In genomic region chr18:56709463-56709862, GRCh38 we compare ENCODE assay signal across 7 cellular contexts. TPM values are rescaled to one million over a fixed set of nuclear protein-coding genes. Genes with fewer than 3 reads are reported as not detected.
A peak's percentile ranks its signal among the peaks of the same experiment; 100 is the strongest.
DNase-seq lines count a peak whose midpoint lies in the region; ATAC-seq, FAIRE-seq and TF ChIP-seq lines count a peak whose summit lies in the region.

No MANE protein-coding gene starts in this region.

- H3K4me1 ChIP-seq in GM12878 (ENCODE audit: control insufficient read depth, insufficient read depth, low read length): no peaks in the 10 kb centered on the region
- H3K4me1 ChIP-seq in naive thymus-derived CD4-positive, alpha-beta T cell (ENCODE audit: control insufficient read depth in 2 of 2, insufficient read depth in 2 of 2, low read length in 2 of 2): no peaks in the 10 kb centered on the region

- TF ChIP-seq RAD21 in GM12878 (IDR thresholded peaks at IDR 0.05; ENCODE audit: insufficient read depth, low read depth, low read length): peak; percentile 42; the same call in 1 of the 2 replicates

- H3K36me3 Mint-ChIP-seq in naive thymus-derived CD4-positive, alpha-beta T cell: peaks cover 0 to 14% (median 3%) of the 10 kb centered on the region in 5 donors

- WGBS in GM12878 (ENCODE audit: insufficient coverage, insufficient replicate concordance, low lambda C conversion rate, missing lambda C conversion rate): 0% methylated on average over 2 of the region's 2 CpGs

- H3K36me3 ChIP-seq in GM12878 (ENCODE audit: control insufficient read depth in 2 of 2, insufficient read depth in 2 of 2, low read length in 1 of 2): no peaks in the 10 kb centered on the region
- no peaks in the 10 kb centered on the region for H3K36me3 ChIP-seq in naive thymus-derived CD4-positive, alpha-beta T cell (ENCODE audit: control insufficient read depth in 2 of 3, insufficient read depth in 3 of 3, low read length in 3 of 3)

- intact Hi-C loops in GM12878 (cut with micrococcal nuclease; ENCODE audit: unreplicated experiment): loop anchor here (2.0 kb wide), 1 partner anchor 71 kb away; the partner anchor contains the start of gene TXNL1
- intact Hi-C loops in naive thymus-derived CD4-positive, alpha-beta T cell (cut with micrococcal nuclease): loop anchor here (1.0 to 10.0 kb wide), 5 partner anchors 58 to 1475 kb away; partner anchors contain the start of genes TXNL1 (in 2 of the 2) and WDR7 (in 2 of the 2)

- H2AFZ ChIP-seq in GM12878 (ENCODE audit: control insufficient read depth, low read depth, low read length): no peak overlapping the region

- POLR2A ChIA-PET in GM12878 (lab: Charles Lee): no interaction called here
- POLR2A ChIA-PET in naive thymus-derived CD4-positive, alpha-beta T cell (lab: Charles Lee): interaction anchor here (1.0 kb wide), 1 partner anchor 70 kb away, joined by 4 read pairs; no protein-coding TSS in a partner anchor

- peak; percentile 33 to 55; a peak in 2 of 4 replicates for TF ChIP-seq EP300 in GM12878 (IDR thresholded peaks at IDR 0.05; ENCODE audit: borderline replicate concordance in 1 of 2, control insufficient read depth in 1 of 2, low read depth in 2 of 2, low read length in 2 of 2)

- TF ChIP-seq POLR2A in GM12878 (IDR thresholded peaks at IDR 0.05; ENCODE audit: low read depth, low read length): no peak

- DNase-seq in ELR (ENCODE audit: low read depth) (peak; percentile 94), NOMO-1 treated with dmso at 0.1 percent for 144 hours (lab: John Stamatoyannopoulos, UW; ENCODE audit: unreplicated experiment) (peak; percentile 9), GM12878 (ENCODE audit: low read depth, low spot score) (peak; percentile 46), NCI-H2081 treated with DMSO at 0.1 percent for 48 hours (lab: John Stamatoyannopoulos, UW) (no peak)
- peak in 7 of 9 donors; percentile 18 to 56 (median 48) for DNase-seq in naive thymus-derived CD4-positive, alpha-beta T cell

- no peak overlapping the region for H3K4me3 Mint-ChIP-seq in naive thymus-derived CD4-positive, alpha-beta T cell

- no peak overlapping the region for H3K4me2 ChIP-seq in GM12878 (ENCODE audit: control insufficient read depth, insufficient read depth)

- H4K20me1 ChIP-seq in GM12878 (ENCODE audit: control insufficient read depth, insufficient read depth): no peaks in the 10 kb centered on the region

- in situ Hi-C loops in GM12878 (cut with MboI): no loop called here

- RAD21 ChIA-PET in GM12878 (lab: Charles Lee; ENCODE audit: unreplicated experiment): interaction anchor here (1.0 to 3.7 kb wide), 4 partner anchors 7 to 133 kb away, joined by 3 to 18 read pairs (median 10); partner anchors contain the start of gene TXNL1

- peaks cover 0 to 13% (median 4%) of the 10 kb centered on the region in 7 donors for H3K4me1 Mint-ChIP-seq in naive thymus-derived CD4-positive, alpha-beta T cell

- H3K4me3 ChIP-seq in GM12878: no peak overlapping the region
- H3K4me3 ChIP-seq in naive thymus-derived CD4-positive, alpha-beta T cell (ENCODE audit: low read length): no peak overlapping the region

- FAIRE-seq in GM12878 (lab: Jason Lieb, UNC): peak; percentile 27

- H3K9me3 Mint-ChIP-seq in naive thymus-derived CD4-positive, alpha-beta T cell: no peaks in the 10 kb centered on the region

- BruUV-seq in GM12878 (replicated peaks; lab: Mats Ljungman, UMichigan): no TSS peak

- peak; percentile 57 for ATAC-seq in GM19324 (IDR thresholded peaks at IDR 0.05; ENCODE audit: low FRiP score, unreplicated experiment)
- peak; percentile 96 for ATAC-seq in HG03135 (IDR thresholded peaks at IDR 0.05; ENCODE audit: unreplicated experiment)
- ATAC-seq in GM12878: peak; percentile 100
- ATAC-seq in naive thymus-derived CD4-positive, alpha-beta T cell: peak; percentile 100

- SMC1A ChIA-PET in GM12878 (lab: Charles Lee; ENCODE audit: uncharacterized antibody, unreplicated experiment): interaction anchor here (0.6 to 1.3 kb wide), 10 partner anchors 8 to 309 kb away, joined by 3 to 9 read pairs (median 4); partner anchors contain the start of genes TXNL1 and WDR7

- no peak overlapping the region for H3K9ac ChIP-seq in GM12878 (ENCODE audit: control insufficient read depth, insufficient read depth, low read length)

- H3K27ac ChIP-seq in GM12878 (ENCODE audit: control insufficient read depth, insufficient read depth): no peak overlapping the region
- H3K27ac ChIP-seq in naive thymus-derived CD4-positive, alpha-beta T cell (ENCODE audit: low read depth, low read length): no peak overlapping the region

- no peak overlapping the region for H3K27ac Mint-ChIP-seq in naive thymus-derived CD4-positive, alpha-beta T cell

- no peaks in the 10 kb centered on the region for H3K9me3 ChIP-seq in GM12878 (replicated peaks; ENCODE audit: control insufficient read depth, insufficient read depth, low read length)
- no peaks in the 10 kb centered on the region for H3K9me3 ChIP-seq in naive thymus-derived CD4-positive, alpha-beta T cell (ENCODE audit: control insufficient read depth in 2 of 3, low read length in 3 of 3)

- peak in 2 of 3 experiments; percentile 44 to 53; a peak in 4 of 6 replicates for TF ChIP-seq CTCF in GM12878 (IDR thresholded peaks at IDR 0.05 in 2 of 3, conservative IDR thresholded peaks at IDR 0.05 in 1 of 3; ENCODE audit: control insufficient read depth in 2 of 3, extremely low read depth in 1 of 3, insufficient read depth in 1 of 3, low read depth in 3 of 3, low read length in 3 of 3)

- H3K27me3 ChIP-seq in GM12878 (replicated peaks in 1 of 2; ENCODE audit: control insufficient read depth in 2 of 2, insufficient read depth in 2 of 2, low read length in 1 of 2): no peaks in the 10 kb centered on the region
- no peaks in the 10 kb centered on the region for H3K27me3 ChIP-seq in naive thymus-derived CD4-positive, alpha-beta T cell (ENCODE audit: control insufficient read depth in 2 of 2, insufficient read depth in 2 of 2, low read length in 2 of 2)

- no peaks in the 10 kb centered on the region for H3K79me2 ChIP-seq in GM12878 (ENCODE audit: control insufficient read depth, insufficient read depth, low read length)

- CTCF ChIA-PET in GM12878 (lab: Yijun Ruan, JAX): interaction anchor here (0.6 to 5.7 kb wide), 15 partner anchors 8 to 105 kb away, joined by 3 to 69 read pairs (median 4); partner anchors contain the start of gene WDR7
- CTCF ChIA-PET in naive thymus-derived CD4-positive, alpha-beta T cell (lab: Charles Lee): interaction anchor here (0.6 to 1.4 kb wide), 5 partner anchors 14 to 75 kb away, joined by 3 to 5 read pairs (median 3); no protein-coding TSS in a partner anchor

- H3K27me3 Mint-ChIP-seq in naive thymus-derived CD4-positive, alpha-beta T cell: no peaks in the 10 kb centered on the region

TF ChIP-seq in GM12878, 131 proteins besides CTCF, POLR2A, EP300 and RAD21 (continues in another document):
- TF ChIP-seq CEBPB (IDR thresholded peaks at IDR 0.05; ENCODE audit: borderline replicate concordance in 1 of 2, low read depth in 2 of 2, low read length in 2 of 2): no peak
- TF ChIP-seq EED (IDR thresholded peaks at IDR 0.05; ENCODE audit: low read depth): no peak
- TF ChIP-seq ZNF274 (IDR thresholded peaks at IDR 0.05; ENCODE audit: insufficient read depth, insufficient read length): no peak
- TF ChIP-seq ZBTB4 (CRISPR knock-in tag; IDR thresholded peaks at IDR 0.05): no peak
- 0 out of 2 replicates have a peak, but pooled peaks have one; percentile 10 for TF ChIP-seq BCL11A (IDR thresholded peaks at IDR 0.05; ENCODE audit: low read depth, low read length)

RNA-seq across cellular contexts. Expression of gene WDR7, which starts 58.3 kb away (rescaled TPM):
- 76.9 and 83.4 TPM in 2 replicates for total RNA-seq in GM12878 (2013; cell fraction: nucleolus; rRNA removed)
- total RNA-seq in GM12878 (2014; rRNA removed) (16.5 and 18.7 TPM in 2 replicates), GM12878 (2014; rRNA removed; fragmentation: Illumina TruSeq; extraction: Trizol) (14.1 and 15.3 TPM in 2 replicates), GM12878 (2021) (14.1 and 15.2 TPM in 2 replicates)
- polyA plus RNA-seq in GM12878 (2011; ENCODE audit: low read depth): 2.9 TPM
- polyA plus RNA-seq in GM12878 (2011; rRNA removed) (8.7 and 9.0 TPM in 2 replicates), GM12878 (2014; fragmentation: Illumina TruSeq; extraction: Trizol) (10.4 and 11.5 TPM in 2 replicates), GM12878 (2014; fragmentation: Nextera tagmentation; extraction: Ambion mirVana) (1 to 10 TPM; 2.8 to 3.1 TPM), GM12878 (2014; rRNA removed) (5.8 and 8.0 TPM in 2 replicates), GM12878 (2016; fragmentation: Nextera tagmentation; extraction: Ambion mirVana) (10 to 100 TPM; 13.0 to 13.6 TPM)
- polyA plus RNA-seq in GM12878 (2011; cell fraction: cytosol; rRNA removed): 5.7 and 9.1 TPM in 2 replicates
- polyA plus RNA-seq in GM12878 (2011; cell fraction: nucleus; rRNA removed): 15.1 and 17.0 TPM in 2 replicates
- polyA plus RNA-seq in GM12878 (2012): 4.6 and 5.5 TPM in 2 replicates
- 62.1 and 141 TPM in 2 replicates for polyA minus RNA-seq in GM12878 (2011; rRNA and poly(A)+ RNA removed)
- polyA minus RNA-seq in GM12878 (2011; cell fraction: cytosol; rRNA and poly(A)+ RNA removed): 13.2 and 14.0 TPM in 2 replicates
- 59.0 and 95.4 TPM in 2 replicates for polyA minus RNA-seq in GM12878 (2011; cell fraction: nucleus; rRNA and poly(A)+ RNA removed)
- total RNA-seq in naive thymus-derived CD4-positive, alpha-beta T cell: 10 to 100 TPM; 44.2 to 59.8 (median 51.6) TPM
- polyA plus RNA-seq in naive thymus-derived CD4-positive, alpha-beta T cell: 10 to 100 TPM; 28.3 to 31.9 TPM
